1 cellular context compared by ENCODE assay signal in genomic region chr2:17901246-17901645, GRCh38.
TF ChIP-seq lines count a peak whose summit lies in the region.

No MANE protein-coding gene starts in this region.

TF ChIP-seq in HEK293, 187 proteins besides CTCF, POLR2A, EP300 and RAD21 (continued from another document):
- TF ChIP-seq, protein P1, sequence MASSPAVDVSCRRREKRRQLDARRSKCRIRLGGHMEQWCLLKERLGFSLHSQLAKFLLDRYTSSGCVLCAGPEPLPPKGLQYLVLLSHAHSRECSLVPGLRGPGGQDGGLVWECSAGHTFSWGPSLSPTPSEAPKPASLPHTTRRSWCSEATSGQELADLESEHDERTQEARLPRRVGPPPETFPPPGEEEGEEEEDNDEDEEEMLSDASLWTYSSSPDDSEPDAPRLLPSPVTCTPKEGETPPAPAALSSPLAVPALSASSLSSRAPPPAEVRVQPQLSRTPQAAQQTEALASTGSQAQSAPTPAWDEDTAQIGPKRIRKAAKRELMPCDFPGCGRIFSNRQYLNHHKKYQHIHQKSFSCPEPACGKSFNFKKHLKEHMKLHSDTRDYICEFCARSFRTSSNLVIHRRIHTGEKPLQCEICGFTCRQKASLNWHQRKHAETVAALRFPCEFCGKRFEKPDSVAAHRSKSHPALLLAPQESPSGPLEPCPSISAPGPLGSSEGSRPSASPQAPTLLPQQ (tag by site-specific recombination; IDR thresholded peaks at IDR 0.05), result no peak
- TF ChIP-seq MZF1 (tag by site-specific recombination; IDR thresholded peaks at IDR 0.05; ENCODE audit: borderline replicate concordance) (peak; percentile 93), ZNF449 (tag by site-specific recombination; IDR thresholded peaks at IDR 0.05) (no peak), ZIC2 (tag by site-specific recombination; IDR thresholded peaks at IDR 0.05) (peak; percentile 15; the same call in 1 of the 2 replicates)
- TF ChIP-seq, protein P2, sequence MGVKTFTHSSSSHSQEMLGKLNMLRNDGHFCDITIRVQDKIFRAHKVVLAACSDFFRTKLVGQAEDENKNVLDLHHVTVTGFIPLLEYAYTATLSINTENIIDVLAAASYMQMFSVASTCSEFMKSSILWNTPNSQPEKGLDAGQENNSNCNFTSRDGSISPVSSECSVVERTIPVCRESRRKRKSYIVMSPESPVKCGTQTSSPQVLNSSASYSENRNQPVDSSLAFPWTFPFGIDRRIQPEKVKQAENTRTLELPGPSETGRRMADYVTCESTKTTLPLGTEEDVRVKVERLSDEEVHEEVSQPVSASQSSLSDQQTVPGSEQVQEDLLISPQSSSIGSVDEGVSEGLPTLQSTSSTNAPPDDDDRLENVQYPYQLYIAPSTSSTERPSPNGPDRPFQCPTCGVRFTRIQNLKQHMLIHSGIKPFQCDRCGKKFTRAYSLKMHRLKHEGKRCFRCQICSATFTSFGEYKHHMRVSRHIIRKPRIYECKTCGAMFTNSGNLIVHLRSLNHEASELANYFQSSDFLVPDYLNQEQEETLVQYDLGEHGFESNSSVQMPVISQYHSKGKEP (tag by site-specific recombination; IDR thresholded peaks at IDR 0.05), result 0 out of 2 replicates have a peak, but pooled peaks have one; percentile 13
